In genomic region chr12:64269161-64269560, GRCh38 we compare ENCODE assay signal across 22 cellular contexts.
"Had no signal": no experiment of that assay in that cellular context is flagged by ENCODE, and none has a peak within 500 bp of the region (broad histone marks: within the 10 kb centered on the region; RNA-seq: fewer than 3 reads in every experiment).

No MANE protein-coding gene starts in this region.

- H3K4me1 ChIP-seq: ascending aorta, breast epithelium, heart left ventricle, tibial artery, uterus had no signal

- H3K4me3 ChIP-seq: ascending aorta, breast epithelium, heart left ventricle, skin epidermis, tibial artery, uterus had no signal

- ATAC-seq: activated T-helper 17 cell treated with anti-CD3 and anti-CD28 coated beads, Interleukin-2, amount 50 U/mL, for 72 hours; heart left ventricle; natural killer cell treated with Interleukin-12 subunit alpha and Interleukin-12 subunit beta and Interleukin-15 and Interleukin-18, amount 100 ng/mL, for 72 hours; right cardiac atrium; stimulated activated naive B cell treated with anti-CD40 and anti-IgM and Interleukin-4, amounts not matched to agents 10 μg/mL and 1 μg/mL and 100 μg/mL, for 72 hours had no signal

- H3K27me3 ChIP-seq: ascending aorta, breast epithelium, heart left ventricle, tibial artery, uterus had no signal

- H3K36me3 ChIP-seq: ascending aorta, breast epithelium, heart left ventricle, tibial artery, uterus had no signal

- H3K27ac ChIP-seq: ascending aorta, breast epithelium, epithelial cell of prostate, heart left ventricle, skin epidermis, tibial artery, uterus, VCaP had no signal

- H3K9me3 ChIP-seq: ascending aorta, breast epithelium, heart left ventricle, tibial artery, uterus had no signal

- DNase-seq: activated CD4-positive, alpha-beta T cell treated with anti-CD3 and anti-CD28 coated beads for 1 hour; activated CD4-positive, alpha-beta T cell treated with anti-CD3 and anti-CD28 coated beads, Interleukin-2, amount 50 U/mL, for 48 hours; activated naive CD4-positive, alpha-beta T cell treated with anti-CD3 and anti-CD28 coated beads, Interleukin-2, amount 10 ng/mL, durations not matched to agents 7 days and 5 days; dermis blood vessel endothelial cell; foreskin melanocyte; heart left ventricle; immature natural killer cell; mesendoderm; nucleus accumbens; right cardiac atrium; stimulated activated CD4-positive, alpha-beta T cell treated with anti-CD3 and anti-CD28 coated beads, Interleukin-15, amount 100 ng/mL, for 24 hours; stimulated activated CD4-positive, alpha-beta T cell treated with anti-CD3 and anti-CD28 coated beads, Interleukin-4, amount 100 ng/mL, for 1 hour; stimulated activated naive B cell treated with anti-CD40 and anti-IgM and Interleukin-4, amounts not matched to agents 10 μg/mL and 1 μg/mL and 100 μg/mL, for 72 hours; tibial artery; uterus had no signal
